7 cellular contexts compared by ENCODE assay signal in genomic region chr1:203340112-203340804, GRCh38. TPM values are rescaled to one million over a fixed set of nuclear protein-coding genes. Genes with fewer than 3 reads are reported as not detected.
DNase-seq lines count a peak whose midpoint lies in the region; ATAC-seq, FAIRE-seq and TF ChIP-seq lines count a peak whose summit lies in the region.

No MANE protein-coding gene starts in this region.

- H3F3A ChIP-seq in MM.1S (ENCODE audit: insufficient read depth, low read length) = no peaks in the 10 kb centered on the region

- H3K36me3 ChIP-seq in MM.1S (replicated peaks; ENCODE audit: insufficient read depth, low read length) (no peaks in the 10 kb centered on the region), uterus (no peaks in the 10 kb centered on the region)

- no peaks in the 10 kb centered on the region for H3K9me2 ChIP-seq in MM.1S (replicated peaks; ENCODE audit: insufficient read depth, low read length)

- H3K27ac Mint-ChIP-seq in activated T-helper 17 cell treated with anti-CD3 and anti-CD28 coated beads, Interleukin-2, amount 50 U/mL, for 72 hours = peak overlapping the region; percentile 10
- no peak overlapping the region for H3K27ac Mint-ChIP-seq in nephron progenitor cell

- TF ChIP-seq POLR2A in uterus (IDR thresholded peaks at IDR 0.05) = no peak

- H2AFZ ChIP-seq in MM.1S (ENCODE audit: low read length) = no peak overlapping the region

- DNase-seq in MM.1S = peak; percentile 84
- DNase-seq in RCC 7860 (ENCODE audit: low spot score) = peak; percentile 45
- DNase-seq in fibroblast of the aortic adventitia (ENCODE audit: low read depth) = peak; percentile 89
- DNase-seq in nephron progenitor cell = peak; percentile 68
- DNase-seq in uterus = peak; percentile 73 to 82

- no peaks in the 10 kb centered on the region for H3K36me3 Mint-ChIP-seq in activated T-helper 17 cell treated with anti-CD3 and anti-CD28 coated beads, Interleukin-2, amount 50 U/mL, for 72 hours (ENCODE audit: low read depth)
- no peaks in the 10 kb centered on the region for H3K36me3 Mint-ChIP-seq in nephron progenitor cell (ENCODE audit: low read depth)

- H3K9me3 ChIP-seq in MM.1S (replicated peaks; ENCODE audit: insufficient read depth, low read length) = no peaks in the 10 kb centered on the region
- no peaks in the 10 kb centered on the region for H3K9me3 ChIP-seq in uterus

- no peaks in the 10 kb centered on the region for H3K9me3 Mint-ChIP-seq in activated T-helper 17 cell treated with anti-CD3 and anti-CD28 coated beads, Interleukin-2, amount 50 U/mL, for 72 hours
- H3K9me3 Mint-ChIP-seq in nephron progenitor cell = no peaks in the 10 kb centered on the region

- H4K20me1 ChIP-seq in MM.1S (ENCODE audit: insufficient read depth, low read length) = no peaks in the 10 kb centered on the region

- no peak overlapping the region for H3K4me3 Mint-ChIP-seq in activated T-helper 17 cell treated with anti-CD3 and anti-CD28 coated beads, Interleukin-2, amount 50 U/mL, for 72 hours
- H3K4me3 Mint-ChIP-seq in nephron progenitor cell = no peak overlapping the region

- H3K27me3 Mint-ChIP-seq in activated T-helper 17 cell treated with anti-CD3 and anti-CD28 coated beads, Interleukin-2, amount 50 U/mL, for 72 hours = peaks cover 22% of the 10 kb centered on the region
- peaks cover 30% of the 10 kb centered on the region for H3K27me3 Mint-ChIP-seq in nephron progenitor cell (ENCODE audit: low read depth, poor library complexity)

- TF ChIP-seq CTCF in GM12875 (IDR thresholded peaks at IDR 0.05; ENCODE audit: borderline replicate concordance, insufficient read depth, low read depth, low read length) (peak; percentile 82), MM.1S (IDR thresholded peaks at IDR 0.05; ENCODE audit: low read length) (peak; percentile 99), fibroblast of the aortic adventitia (IDR thresholded peaks at IDR 0.05; ENCODE audit: insufficient read depth, low read length) (peak; percentile 88), nephron progenitor cell (IDR thresholded peaks at IDR 0.05) (peak; percentile 86), uterus (IDR thresholded peaks at IDR 0.05) (peak; percentile 82 to 93 (median 89))

- H3K27ac ChIP-seq in MM.1S (ENCODE audit: low read length) = no peak overlapping the region
- H3K27ac ChIP-seq in uterus = peak overlapping the region; percentile 40 to 68

- H3K4me1 ChIP-seq in MM.1S (ENCODE audit: low read length) (peaks cover 11% of the 10 kb centered on the region; the same call in 1 of the 2 replicates), uterus (no peaks in the 10 kb centered on the region)

- intact Hi-C loops in uterus (cut with DNase I; ENCODE audit: low total_unique reads) = loop anchor here (10.0 kb wide), 1 partner anchor 355 kb away; no protein-coding TSS in a partner anchor

- peaks cover 14% of the 10 kb centered on the region for H3K27me3 ChIP-seq in MM.1S (replicated peaks; ENCODE audit: insufficient read depth, low read length)
- H3K27me3 ChIP-seq in uterus = no peaks in the 10 kb centered on the region

- peak; percentile 86 for ATAC-seq in activated T-helper 17 cell treated with anti-CD3 and anti-CD28 coated beads, Interleukin-2, amount 50 U/mL, for 72 hours (replicated peaks)

- H3K79me2 ChIP-seq in MM.1S (ENCODE audit: low read length) = no peaks in the 10 kb centered on the region

- 0 out of 2 replicates have a peak overlapping the region, but pooled peaks have one; percentile 4 for H3K4me2 ChIP-seq in MM.1S (ENCODE audit: low read depth, low read length)

- no peak for FAIRE-seq in RCC 7860 (lab: Jason Lieb, UNC)

- H3K9ac ChIP-seq in MM.1S (ENCODE audit: low read length) = no peak overlapping the region

- H3K4me1 Mint-ChIP-seq in activated T-helper 17 cell treated with anti-CD3 and anti-CD28 coated beads, Interleukin-2, amount 50 U/mL, for 72 hours = peaks cover 16% of the 10 kb centered on the region
- H3K4me1 Mint-ChIP-seq in nephron progenitor cell = peaks cover 61% of the 10 kb centered on the region

- H3K4me3 ChIP-seq in GM12875 (ENCODE audit: low read depth, low read length) (no peak overlapping the region), MM.1S (ENCODE audit: low read length) (no peak overlapping the region), fibroblast of the aortic adventitia (ENCODE audit: low read depth, low read length) (no peak overlapping the region), uterus (no peak overlapping the region)

RNA-seq across cellular contexts. Expression of gene FMOD, which starts 10.7 kb away (rescaled TPM):
- total RNA-seq in activated T-helper 17 cell treated with anti-CD3 and anti-CD28 coated beads, Interleukin-2, amount 50 U/mL, for 72 hours = under 1 TPM in 1 of 2 donors, not detected in 1; 0.26 TPM
- total RNA-seq in fibroblast of the aortic adventitia (ENCODE audit: low replicate concordance) (6.6 and 9.1 TPM in 2 replicates), uterus (100 to 1,000 TPM in 1 of 4 donors, 10 to 100 TPM in 3; 41.8 to 119 (median 82.7) TPM)

RNA-seq across cellular contexts. Expression of gene BTG2, which starts 34.9 kb away (rescaled TPM):
- 100 to 1,000 TPM in 1 of 2 donors, 10 to 100 TPM in 1; 91.3 to 340 TPM for total RNA-seq in activated T-helper 17 cell treated with anti-CD3 and anti-CD28 coated beads, Interleukin-2, amount 50 U/mL, for 72 hours
- total RNA-seq in fibroblast of the aortic adventitia (ENCODE audit: low replicate concordance) = 16.7 and 18.2 TPM in 2 replicates
- total RNA-seq in uterus = 10 to 100 TPM; 14.6 to 95.9 (median 56.5) TPM
